In the genomic region with DNA sequence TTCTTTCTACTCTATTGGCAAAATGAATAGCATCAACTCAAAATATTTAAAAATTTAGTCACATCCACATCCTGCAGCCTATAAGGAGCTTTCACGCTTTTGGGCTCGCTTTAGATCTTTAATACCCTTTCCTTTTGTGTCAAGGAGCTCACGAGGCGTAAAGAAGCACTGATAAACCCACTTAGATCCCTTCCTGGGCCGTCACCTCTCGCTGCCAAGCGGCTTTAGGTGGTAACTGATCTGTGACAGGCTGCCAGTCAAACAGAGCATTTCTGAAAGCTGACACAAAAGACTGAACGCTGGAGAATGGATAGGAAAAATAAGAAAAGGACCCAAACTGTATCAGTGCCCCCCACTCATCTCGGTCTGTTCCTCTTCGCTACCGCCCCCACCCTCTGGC, we compare ENCODE assay signal across 9 cellular contexts.
DNase-seq lines count a peak whose midpoint lies in the region; ATAC-seq, FAIRE-seq and TF ChIP-seq lines count a peak whose summit lies in the region.
"Had no signal": no experiment of that assay in that cellular context is flagged by ENCODE, and none has a peak within 500 bp of the region (broad histone marks: within the 10 kb centered on the region; RNA-seq: fewer than 3 reads in every experiment).

No MANE protein-coding gene starts in this region.

- H3K4me1 ChIP-seq in skeletal muscle tissue (ENCODE audit: control insufficient read depth in 3 of 3, insufficient read depth in 3 of 3, low read length in 3 of 3) (no peaks in the 10 kb centered on the region), pancreas (no peaks in the 10 kb centered on the region)

- peak; percentile 42 for ATAC-seq in GM19395 (IDR thresholded peaks at IDR 0.05; ENCODE audit: unreplicated experiment)
- ATAC-seq in HG03103 (IDR thresholded peaks at IDR 0.05; ENCODE audit: low read depth, unreplicated experiment): peak; percentile 42
- no peak for ATAC-seq in pancreas
- ATAC-seq in CD4-positive, alpha-beta T cell (ENCODE audit: poor library complexity): no peak
- ATAC-seq in effector memory CD8-positive, alpha-beta T cell (replicated peaks): no peak

- no peak overlapping the region for H3K9ac ChIP-seq in skeletal muscle tissue (ENCODE audit: low read depth in 1 of 3, low read length in 3 of 3)

- CTCF ChIA-PET in CD4-positive, alpha-beta T cell (lab: Charles Lee): no interaction called here

- H3K9me3 ChIP-seq in skeletal muscle tissue (ENCODE audit: control insufficient read depth in 3 of 3, low read length in 3 of 3) (no peaks in the 10 kb centered on the region), pancreas (no peaks in the 10 kb centered on the region)
- H3K9me3 ChIP-seq in CD4-positive, alpha-beta T cell (ENCODE audit: control insufficient read depth, low read length): no peaks in the 10 kb centered on the region

- no peaks in the 10 kb centered on the region for H3K36me3 Mint-ChIP-seq in CD4-positive, alpha-beta T cell (ENCODE audit: low read depth)
- no peaks in the 10 kb centered on the region for H3K36me3 Mint-ChIP-seq in effector memory CD8-positive, alpha-beta T cell (ENCODE audit: insufficient read depth)

- no peak for TF ChIP-seq CTCF in epithelial cell of proximal tubule (conservative IDR thresholded peaks at IDR 0.05; ENCODE audit: low read depth, low read length)
- no peak for TF ChIP-seq CTCF in pancreas (IDR thresholded peaks at IDR 0.05)
- no peak for TF ChIP-seq CTCF in CD4-positive, alpha-beta T cell (IDR thresholded peaks at IDR 0.05)

- H3K4me3 Mint-ChIP-seq in CD4-positive, alpha-beta T cell: no peak overlapping the region
- no peak overlapping the region for H3K4me3 Mint-ChIP-seq in effector memory CD8-positive, alpha-beta T cell

- peaks cover 5% of the 10 kb centered on the region for H3K27me3 Mint-ChIP-seq in CD4-positive, alpha-beta T cell
- no peaks in the 10 kb centered on the region for H3K27me3 Mint-ChIP-seq in effector memory CD8-positive, alpha-beta T cell

- intact Hi-C loops in pancreas (cut with DNase I): no loop called here
- intact Hi-C loops in CD4-positive, alpha-beta T cell (cut with DNase I, micrococcal nuclease): no loop called here

- H3K36me3 ChIP-seq in skeletal muscle tissue (ENCODE audit: control insufficient read depth in 3 of 3, insufficient read depth in 3 of 3, low read length in 3 of 3) (no peaks in the 10 kb centered on the region), pancreas (no peaks in the 10 kb centered on the region)

- H3K27ac Mint-ChIP-seq in CD4-positive, alpha-beta T cell: no peak overlapping the region
- no peak overlapping the region for H3K27ac Mint-ChIP-seq in effector memory CD8-positive, alpha-beta T cell

- POLR2A ChIA-PET in CD4-positive, alpha-beta T cell (lab: Charles Lee): no interaction called here

- no peaks in the 10 kb centered on the region for H3K27me3 ChIP-seq in skeletal muscle tissue (ENCODE audit: control insufficient read depth in 3 of 3, insufficient read depth in 3 of 3, low read length in 3 of 3)
- H3K27me3 ChIP-seq in pancreas: no peaks in the 10 kb centered on the region
- no peaks in the 10 kb centered on the region for H3K27me3 ChIP-seq in CD4-positive, alpha-beta T cell (ENCODE audit: control insufficient read depth, insufficient read depth, low read length)

- whole genome bisulfite sequencing in pancreas, 2 donors: 25 to 29% methylated on average over 11 of the region's 11 CpGs

- no peaks in the 10 kb centered on the region for H3K9me3 Mint-ChIP-seq in CD4-positive, alpha-beta T cell
- peaks cover 0 to 5% of the 10 kb centered on the region in 2 donors for H3K9me3 Mint-ChIP-seq in effector memory CD8-positive, alpha-beta T cell

- peak overlapping the region; percentile 50 for H3K4me3 ChIP-seq in epithelial cell of proximal tubule (ENCODE audit: low read depth, low read length)
- peak overlapping the region in 2 of 3 donors; percentile 63 to 66 for H3K4me3 ChIP-seq in skeletal muscle tissue (ENCODE audit: low read length in 3 of 3)
- H3K4me3 ChIP-seq in pancreas: no peak overlapping the region

- no peak overlapping the region for H3K27ac ChIP-seq in skeletal muscle tissue (ENCODE audit: low read depth, low read length)
- no peak overlapping the region for H3K27ac ChIP-seq in pancreas
- no peak overlapping the region for H3K27ac ChIP-seq in CD4-positive, alpha-beta T cell (ENCODE audit: low read depth, low read length)

- H3K4me1 Mint-ChIP-seq in CD4-positive, alpha-beta T cell (ENCODE audit: low read depth): no peaks in the 10 kb centered on the region
- no peaks in the 10 kb centered on the region for H3K4me1 Mint-ChIP-seq in effector memory CD8-positive, alpha-beta T cell (ENCODE audit: low read depth in 2 of 2)

- no peak for FAIRE-seq in pancreas (lab: Jason Lieb, UNC)

- DNase-seq in epithelial cell of proximal tubule (ENCODE audit: low read depth) (no peak), pancreas (no peak), NCI-H2171 treated with DMSO at 0.1 percent for 48 hours (lab: John Stamatoyannopoulos, UW) (no peak)
- DNase-seq in CD4-positive, alpha-beta T cell: no peak
- no peak for DNase-seq in effector memory CD8-positive, alpha-beta T cell
- DNase-seq: activated CD4-positive, alpha-beta T cell treated with anti-CD3 and anti-CD28 coated beads, Interleukin-2, amount 50 U/mL, for 1 hour had no signal

Comparison
In these comparisons a context has a peak if more than half of its experiments do, and no peak if none do; other contexts are left out.
1. ATAC-seq: peak in GM19395 (single experiment) and HG03103 (single experiment); none in pancreas (0 of 4), CD4-positive, alpha-beta T cell (single experiment) and effector memory CD8-positive, alpha-beta T cell (single experiment).
2. H3K4me3 ChIP-seq: peak in epithelial cell of proximal tubule (single experiment) and skeletal muscle tissue (2 of 3); none in pancreas (0 of 4).